Comparison of ENCODE assay signal across 1 cellular context in the genomic region with DNA sequence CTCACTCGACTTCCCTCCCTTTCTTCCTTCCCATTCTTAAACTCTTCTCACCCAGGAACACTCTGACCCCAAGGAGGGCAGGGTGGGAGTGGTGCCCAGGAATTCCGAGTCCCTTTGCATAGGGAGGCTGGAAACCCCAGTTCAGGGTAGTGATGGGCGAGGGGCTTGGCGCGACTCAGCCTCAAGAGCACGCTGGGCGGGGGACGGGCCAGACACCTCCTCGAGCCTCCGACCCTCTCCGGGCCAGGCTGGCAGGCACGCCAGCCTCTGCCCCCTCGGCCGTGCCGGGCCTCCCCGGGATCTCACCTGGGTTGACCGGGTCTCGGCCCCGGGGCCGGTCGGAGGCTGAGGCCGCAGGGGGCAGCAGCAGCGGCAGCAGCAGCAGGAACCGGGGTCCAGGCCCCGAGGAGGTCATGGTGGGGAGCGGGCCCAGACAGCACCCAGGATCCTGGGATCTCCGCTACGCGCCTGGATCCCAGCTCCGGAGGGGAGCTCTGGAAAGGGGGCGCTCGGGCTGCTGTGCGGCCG.
TF ChIP-seq lines count a peak whose summit lies in the region.

No MANE protein-coding gene starts in this region.

TF ChIP-seq in WTC11, 78 proteins besides CTCF, POLR2A, EP300 and RAD21 (continued from another document):
- TF ChIP-seq, protein P1, sequence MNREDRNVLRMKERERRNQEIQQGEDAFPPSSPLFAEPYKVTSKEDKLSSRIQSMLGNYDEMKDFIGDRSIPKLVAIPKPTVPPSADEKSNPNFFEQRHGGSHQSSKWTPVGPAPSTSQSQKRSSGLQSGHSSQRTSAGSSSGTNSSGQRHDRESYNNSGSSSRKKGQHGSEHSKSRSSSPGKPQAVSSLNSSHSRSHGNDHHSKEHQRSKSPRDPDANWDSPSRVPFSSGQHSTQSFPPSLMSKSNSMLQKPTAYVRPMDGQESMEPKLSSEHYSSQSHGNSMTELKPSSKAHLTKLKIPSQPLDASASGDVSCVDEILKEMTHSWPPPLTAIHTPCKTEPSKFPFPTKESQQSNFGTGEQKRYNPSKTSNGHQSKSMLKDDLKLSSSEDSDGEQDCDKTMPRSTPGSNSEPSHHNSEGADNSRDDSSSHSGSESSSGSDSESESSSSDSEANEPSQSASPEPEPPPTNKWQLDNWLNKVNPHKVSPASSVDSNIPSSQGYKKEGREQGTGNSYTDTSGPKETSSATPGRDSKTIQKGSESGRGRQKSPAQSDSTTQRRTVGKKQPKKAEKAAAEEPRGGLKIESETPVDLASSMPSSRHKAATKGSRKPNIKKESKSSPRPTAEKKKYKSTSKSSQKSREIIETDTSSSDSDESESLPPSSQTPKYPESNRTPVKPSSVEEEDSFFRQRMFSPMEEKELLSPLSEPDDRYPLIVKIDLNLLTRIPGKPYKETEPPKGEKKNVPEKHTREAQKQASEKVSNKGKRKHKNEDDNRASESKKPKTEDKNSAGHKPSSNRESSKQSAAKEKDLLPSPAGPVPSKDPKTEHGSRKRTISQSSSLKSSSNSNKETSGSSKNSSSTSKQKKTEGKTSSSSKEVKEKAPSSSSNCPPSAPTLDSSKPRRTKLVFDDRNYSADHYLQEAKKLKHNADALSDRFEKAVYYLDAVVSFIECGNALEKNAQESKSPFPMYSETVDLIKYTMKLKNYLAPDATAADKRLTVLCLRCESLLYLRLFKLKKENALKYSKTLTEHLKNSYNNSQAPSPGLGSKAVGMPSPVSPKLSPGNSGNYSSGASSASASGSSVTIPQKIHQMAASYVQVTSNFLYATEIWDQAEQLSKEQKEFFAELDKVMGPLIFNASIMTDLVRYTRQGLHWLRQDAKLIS (CRISPR knock-in tag; IDR thresholded peaks at IDR 0.05; ENCODE audit: borderline replicate concordance), result no peak
- TF ChIP-seq, protein P2, sequence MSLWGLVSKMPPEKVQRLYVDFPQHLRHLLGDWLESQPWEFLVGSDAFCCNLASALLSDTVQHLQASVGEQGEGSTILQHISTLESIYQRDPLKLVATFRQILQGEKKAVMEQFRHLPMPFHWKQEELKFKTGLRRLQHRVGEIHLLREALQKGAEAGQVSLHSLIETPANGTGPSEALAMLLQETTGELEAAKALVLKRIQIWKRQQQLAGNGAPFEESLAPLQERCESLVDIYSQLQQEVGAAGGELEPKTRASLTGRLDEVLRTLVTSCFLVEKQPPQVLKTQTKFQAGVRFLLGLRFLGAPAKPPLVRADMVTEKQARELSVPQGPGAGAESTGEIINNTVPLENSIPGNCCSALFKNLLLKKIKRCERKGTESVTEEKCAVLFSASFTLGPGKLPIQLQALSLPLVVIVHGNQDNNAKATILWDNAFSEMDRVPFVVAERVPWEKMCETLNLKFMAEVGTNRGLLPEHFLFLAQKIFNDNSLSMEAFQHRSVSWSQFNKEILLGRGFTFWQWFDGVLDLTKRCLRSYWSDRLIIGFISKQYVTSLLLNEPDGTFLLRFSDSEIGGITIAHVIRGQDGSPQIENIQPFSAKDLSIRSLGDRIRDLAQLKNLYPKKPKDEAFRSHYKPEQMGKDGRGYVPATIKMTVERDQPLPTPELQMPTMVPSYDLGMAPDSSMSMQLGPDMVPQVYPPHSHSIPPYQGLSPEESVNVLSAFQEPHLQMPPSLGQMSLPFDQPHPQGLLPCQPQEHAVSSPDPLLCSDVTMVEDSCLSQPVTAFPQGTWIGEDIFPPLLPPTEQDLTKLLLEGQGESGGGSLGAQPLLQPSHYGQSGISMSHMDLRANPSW (CRISPR knock-in tag; conservative IDR thresholded peaks at IDR 0.05; ENCODE audit: low read depth), result no peak
- TF ChIP-seq EMX1 (CRISPR knock-in tag; IDR thresholded peaks at IDR 0.05) (0 out of 2 replicates have a peak, but pooled peaks have one; percentile 8), ZNF138 (CRISPR knock-in tag; conservative IDR thresholded peaks at IDR 0.05) (no peak), FOXP1 (CRISPR knock-in tag; IDR thresholded peaks at IDR 0.05; ENCODE audit: borderline replicate concordance) (peak; percentile 62)
- TF ChIP-seq, protein P3, sequence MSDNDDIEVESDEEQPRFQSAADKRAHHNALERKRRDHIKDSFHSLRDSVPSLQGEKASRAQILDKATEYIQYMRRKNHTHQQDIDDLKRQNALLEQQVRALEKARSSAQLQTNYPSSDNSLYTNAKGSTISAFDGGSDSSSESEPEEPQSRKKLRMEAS (CRISPR knock-in tag; IDR thresholded peaks at IDR 0.05), result peak; percentile 66; the same call in 1 of the 2 replicates
